ENCODE assay signal across 14 cellular contexts in the genomic region with DNA sequence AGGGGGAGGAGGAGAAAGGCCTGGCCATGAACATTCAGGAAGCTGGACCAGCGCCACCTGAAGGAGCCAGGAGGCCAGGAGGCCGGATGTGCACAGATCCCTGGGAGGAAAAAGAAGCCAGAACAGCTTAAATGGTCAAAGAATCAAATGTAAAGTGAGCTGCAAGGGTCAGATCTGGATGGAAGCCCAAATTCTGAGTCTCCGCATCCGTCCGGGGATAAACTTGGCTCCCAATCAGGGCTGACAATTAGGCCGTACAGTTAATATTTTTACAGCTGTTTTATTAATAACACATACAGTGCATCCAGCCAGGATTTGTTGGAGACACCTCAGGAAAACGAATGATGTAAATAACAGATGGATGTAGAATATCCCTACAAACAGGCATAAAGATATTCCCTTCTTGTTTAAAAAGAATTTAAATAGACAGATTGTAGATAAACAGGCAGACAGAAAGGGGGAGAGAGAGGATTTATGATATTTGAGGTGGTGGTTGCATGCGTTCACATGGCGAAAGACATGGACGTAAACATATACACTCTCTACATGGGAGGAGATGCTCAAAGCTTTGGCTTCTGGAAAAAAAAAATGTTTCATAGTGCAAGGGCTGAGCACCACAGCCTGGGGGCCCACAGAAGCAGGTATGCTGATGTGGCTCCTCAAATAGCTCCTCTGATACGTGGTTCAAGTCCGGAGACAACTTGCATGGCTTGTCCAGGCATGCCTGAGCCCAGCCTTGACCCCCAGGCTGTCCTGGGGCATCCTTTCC.
DNase-seq lines count a peak whose midpoint lies in the region; ATAC-seq, FAIRE-seq and TF ChIP-seq lines count a peak whose summit lies in the region.
"Had no signal": no experiment of that assay in that cellular context is flagged by ENCODE, and none has a peak within 500 bp of the region (broad histone marks: within the 10 kb centered on the region; RNA-seq: fewer than 3 reads in every experiment).

No MANE protein-coding gene starts in this region.

- H3K27me3 ChIP-seq in right lobe of liver, result no peaks in the 10 kb centered on the region
- H3K27me3 ChIP-seq in vagina, result no peaks in the 10 kb centered on the region
- no peaks in the 10 kb centered on the region for H3K27me3 ChIP-seq in naive thymus-derived CD4-positive, alpha-beta T cell (ENCODE audit: control insufficient read depth in 2 of 2, insufficient read depth in 2 of 2, low read length in 2 of 2)
- H3K27me3 ChIP-seq: thyroid gland had no signal

- H3K4me1 Mint-ChIP-seq in activated naive CD4-positive, alpha-beta T cell treated with anti-CD3 and anti-CD28 coated beads for 36 hours (ENCODE audit: low read depth), result no peaks in the 10 kb centered on the region
- no peaks in the 10 kb centered on the region for H3K4me1 Mint-ChIP-seq in naive thymus-derived CD4-positive, alpha-beta T cell
- H3K4me1 Mint-ChIP-seq: activated CD4-positive, alpha-beta T cell treated with anti-CD3 and anti-CD28 coated beads for 36 hours; activated naive CD4-positive, alpha-beta T cell treated with anti-CD3 and anti-CD28 coated beads, Interleukin-2, amount 50 U/mL, for 24 hours had no signal

- intact Hi-C loops in activated naive CD4-positive, alpha-beta T cell treated with anti-CD3 and anti-CD28 coated beads for 36 hours (cut with micrococcal nuclease), result no loop called here
- intact Hi-C loops in right lobe of liver (cut with DNase I) (no loop called here), vagina (cut with DNase I) (no loop called here), head of caudate nucleus (cut with DNase I) (no loop called here)
- intact Hi-C loops in naive thymus-derived CD4-positive, alpha-beta T cell (cut with micrococcal nuclease), result loop anchor here in 1 of 2 donors (10.0 kb wide), 1 partner anchor 62 kb away; no protein-coding TSS in a partner anchor

- H3K4me1 ChIP-seq in right lobe of liver, result no peaks in the 10 kb centered on the region
- H3K4me1 ChIP-seq in vagina, result peaks cover 23% of the 10 kb centered on the region
- no peaks in the 10 kb centered on the region for H3K4me1 ChIP-seq in naive thymus-derived CD4-positive, alpha-beta T cell (ENCODE audit: control insufficient read depth in 2 of 2, insufficient read depth in 2 of 2, low read length in 2 of 2)
- H3K4me1 ChIP-seq: A549 had no signal

- H3K27me3 Mint-ChIP-seq in activated naive CD4-positive, alpha-beta T cell treated with anti-CD3 and anti-CD28 coated beads for 36 hours (ENCODE audit: low read depth), result no peaks in the 10 kb centered on the region
- H3K27me3 Mint-ChIP-seq in naive thymus-derived CD4-positive, alpha-beta T cell, result no peaks in the 10 kb centered on the region
- H3K27me3 Mint-ChIP-seq: activated CD4-positive, alpha-beta T cell treated with anti-CD3 and anti-CD28 coated beads for 36 hours; activated naive CD4-positive, alpha-beta T cell treated with anti-CD3 and anti-CD28 coated beads, Interleukin-2, amount 50 U/mL, for 24 hours had no signal

- no peaks in the 10 kb centered on the region for H3K36me3 ChIP-seq in right lobe of liver
- no peaks in the 10 kb centered on the region for H3K36me3 ChIP-seq in vagina
- H3K36me3 ChIP-seq in naive thymus-derived CD4-positive, alpha-beta T cell (ENCODE audit: control insufficient read depth in 2 of 3, insufficient read depth in 3 of 3, low read length in 3 of 3), result no peaks in the 10 kb centered on the region
- H3K36me3 ChIP-seq: thyroid gland had no signal

- H3K4me3 ChIP-seq in right lobe of liver, result no peak overlapping the region
- H3K4me3 ChIP-seq in vagina, result no peak overlapping the region
- no peak overlapping the region for H3K4me3 ChIP-seq in naive thymus-derived CD4-positive, alpha-beta T cell (ENCODE audit: low read length)
- H3K4me3 ChIP-seq: A549, thyroid gland had no signal

- TF ChIP-seq CTCF in right lobe of liver (IDR thresholded peaks at IDR 0.05), result no peak
- no peak for TF ChIP-seq CTCF in vagina (IDR thresholded peaks at IDR 0.05)

- no peaks in the 10 kb centered on the region for H3K36me3 Mint-ChIP-seq in activated naive CD4-positive, alpha-beta T cell treated with anti-CD3 and anti-CD28 coated beads for 36 hours (ENCODE audit: low read depth)
- no peaks in the 10 kb centered on the region for H3K36me3 Mint-ChIP-seq in naive thymus-derived CD4-positive, alpha-beta T cell
- H3K36me3 Mint-ChIP-seq: activated naive CD4-positive, alpha-beta T cell treated with anti-CD3 and anti-CD28 coated beads, Interleukin-2, amount 50 U/mL, for 24 hours had no signal

- POLR2A ChIA-PET in naive thymus-derived CD4-positive, alpha-beta T cell (lab: Charles Lee), result no interaction called here

- peaks cover 1% of the 10 kb centered on the region for H3K9me3 Mint-ChIP-seq in activated naive CD4-positive, alpha-beta T cell treated with anti-CD3 and anti-CD28 coated beads for 36 hours
- peaks cover 0 to 7% (median 0%) of the 10 kb centered on the region in 11 donors for H3K9me3 Mint-ChIP-seq in naive thymus-derived CD4-positive, alpha-beta T cell
- H3K9me3 Mint-ChIP-seq: activated naive CD4-positive, alpha-beta T cell treated with anti-CD3 and anti-CD28 coated beads, Interleukin-2, amount 50 U/mL, for 24 hours had no signal

- H3K27ac Mint-ChIP-seq in activated naive CD4-positive, alpha-beta T cell treated with anti-CD3 and anti-CD28 coated beads for 36 hours, result peak overlapping the region; percentile 6
- no peak overlapping the region for H3K27ac Mint-ChIP-seq in naive thymus-derived CD4-positive, alpha-beta T cell
- H3K27ac Mint-ChIP-seq: activated CD4-positive, alpha-beta T cell treated with anti-CD3 and anti-CD28 coated beads for 36 hours; activated naive CD4-positive, alpha-beta T cell treated with anti-CD3 and anti-CD28 coated beads, Interleukin-2, amount 50 U/mL, for 24 hours had no signal

- no peaks in the 10 kb centered on the region for H3K9me3 ChIP-seq in right lobe of liver
- H3K9me3 ChIP-seq in vagina, result no peaks in the 10 kb centered on the region
- no peaks in the 10 kb centered on the region for H3K9me3 ChIP-seq in naive thymus-derived CD4-positive, alpha-beta T cell (ENCODE audit: control insufficient read depth in 2 of 3, low read length in 3 of 3)
- H3K9me3 ChIP-seq: A549, thyroid gland had no signal

- CTCF ChIA-PET in activated naive CD4-positive, alpha-beta T cell treated with anti-CD3 and anti-CD28 coated beads for 36 hours (lab: Charles Lee), result no interaction called here
- CTCF ChIA-PET in naive thymus-derived CD4-positive, alpha-beta T cell (lab: Charles Lee), result no interaction called here

- TF ChIP-seq POLR2A in right lobe of liver (IDR thresholded peaks at IDR 0.05) (no peak), vagina (IDR thresholded peaks at IDR 0.05) (no peak)

- 52% methylated on average over 12 of the region's 12 CpGs for WGBS in right lobe of liver (ENCODE audit: insufficient coverage, low coverage, low lambda C conversion rate, missing lambda C conversion rate)

- ATAC-seq in right lobe of liver, result peak; percentile 42 to 82 (median 69)
- no peak for ATAC-seq in HG03196 (IDR thresholded peaks at IDR 0.05; ENCODE audit: unreplicated experiment)
- ATAC-seq in naive thymus-derived CD4-positive, alpha-beta T cell, result no peak
- ATAC-seq: A549; activated CD4-positive, alpha-beta T cell treated with anti-CD3 and anti-CD28 coated beads for 36 hours had no signal

- peak; percentile 82 for FAIRE-seq in endometrium (lab: Jason Lieb, UNC)
- FAIRE-seq: A549 had no signal

- H3K4me3 Mint-ChIP-seq in activated naive CD4-positive, alpha-beta T cell treated with anti-CD3 and anti-CD28 coated beads for 36 hours, result no peak overlapping the region
- no peak overlapping the region for H3K4me3 Mint-ChIP-seq in naive thymus-derived CD4-positive, alpha-beta T cell
- H3K4me3 Mint-ChIP-seq: activated CD4-positive, alpha-beta T cell treated with anti-CD3 and anti-CD28 coated beads for 36 hours; activated naive CD4-positive, alpha-beta T cell treated with anti-CD3 and anti-CD28 coated beads, Interleukin-2, amount 50 U/mL, for 24 hours had no signal

- H3K27ac ChIP-seq in right lobe of liver (no peak overlapping the region), vagina (peak overlapping the region; percentile 28)
- H3K27ac ChIP-seq in naive thymus-derived CD4-positive, alpha-beta T cell (ENCODE audit: low read depth, low read length), result no peak overlapping the region
- H3K27ac ChIP-seq: A549, thyroid gland had no signal

- DNase-seq in activated naive CD4-positive, alpha-beta T cell treated with anti-CD3 and anti-CD28 coated beads for 36 hours, result no peak
- DNase-seq in activated naive CD4-positive, alpha-beta T cell treated with Interleukin-2 at 50 U/mL for 16 hours, result no peak
- DNase-seq in right lobe of liver, result peak in 2 of 3 donors; percentile 50 to 52
- DNase-seq in vagina (ENCODE audit: extremely low spot score in 2 of 2), result no peak
- no peak for DNase-seq in head of caudate nucleus
- no peak for DNase-seq in naive thymus-derived CD4-positive, alpha-beta T cell
- DNase-seq: activated CD4-positive, alpha-beta T cell treated with anti-CD3 and anti-CD28 coated beads for 36 hours; RPMI8226; stimulated activated CD4-positive, alpha-beta T cell treated with anti-CD3 and anti-CD28 coated beads, Interleukin-4, amount 100 ng/mL, for 24 hours; thyroid gland had no signal

Comparison
In these comparisons a context has a peak if more than half of its experiments do, and no peak if none do; other contexts are left out.
1. DNase-seq: peak in right lobe of liver (2 of 3); none in activated naive CD4-positive, alpha-beta T cell treated with anti-CD3 and anti-CD28 coated beads for 36 hours (single experiment), activated naive CD4-positive, alpha-beta T cell treated with Interleukin-2 at 50 U/mL for 16 hours (single experiment), vagina (0 of 2), head of caudate nucleus (0 of 42) and naive thymus-derived CD4-positive, alpha-beta T cell (0 of 9).
2. ATAC-seq: peak in right lobe of liver (4 of 4); none in HG03196 (single experiment) and naive thymus-derived CD4-positive, alpha-beta T cell (single experiment).